32 cellular contexts compared by ENCODE assay signal in the genomic region with DNA sequence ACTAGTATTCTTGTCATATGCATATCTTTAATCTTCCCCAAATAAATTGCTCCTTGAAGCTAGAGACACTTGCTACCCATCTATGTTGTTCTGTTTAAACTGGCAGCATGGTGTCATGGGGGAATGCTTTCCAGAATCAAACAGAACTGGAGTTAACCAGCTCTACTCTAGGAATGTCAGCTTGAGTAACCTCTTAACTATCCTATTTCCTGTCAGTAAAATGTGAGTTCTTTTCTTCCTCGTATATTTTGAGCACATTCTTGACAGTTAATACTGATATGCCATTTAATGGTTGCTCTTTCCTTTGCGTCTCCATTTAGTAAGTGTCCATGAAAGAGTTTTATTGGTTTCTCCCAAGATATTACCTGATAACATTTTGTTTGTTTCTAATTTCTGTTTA. TPM values are rescaled to one million over a fixed set of nuclear protein-coding genes. Genes with fewer than 3 reads are reported as not detected.
"Had no signal": no experiment of that assay in that cellular context is flagged by ENCODE, and none has a peak within 500 bp of the region (broad histone marks: within the 10 kb centered on the region; RNA-seq: fewer than 3 reads in every experiment).

No MANE protein-coding gene starts in this region.

- H3K4me1 Mint-ChIP-seq: mesothelial cell of epicardium; naive B cell; natural killer cell; nephron progenitor cell; stimulated activated memory B cell treated with anti-CD40 and anti-IgM and Interleukin-4, amounts not matched to agents 10 μg/mL and 1 μg/mL and 100 μg/mL, for 72 hours; stimulated activated naive CD8-positive, alpha-beta T cell treated with anti-CD3 and anti-CD28 coated beads, Interleukin-15, amount 100 ng/mL, for 72 hours had no signal

- H3K4me3 ChIP-seq: hepatocyte, left lung, lower lobe of right lung, ovary, right atrium auricular region, right lobe of liver, smooth muscle cell, tibial nerve, vagina had no signal

- H3K36me3 ChIP-seq: left lung, lower lobe of right lung, ovary, right atrium auricular region, right lobe of liver, tibial nerve, vagina had no signal

- H3K9me3 Mint-ChIP-seq: nephron progenitor cell, type B pancreatic cell had no signal

- H3K27me3 Mint-ChIP-seq: naive B cell; progenitor cell of endocrine pancreas; stimulated activated memory B cell treated with anti-CD40 and anti-IgM and Interleukin-4, amounts not matched to agents 10 μg/mL and 1 μg/mL and 100 μg/mL, for 72 hours; stimulated activated naive CD8-positive, alpha-beta T cell treated with anti-CD3 and anti-CD28 coated beads, Interleukin-15, amount 100 ng/mL, for 72 hours had no signal

- ATAC-seq: left colon; left lung; lower lobe of right lung; natural killer cell; right lobe of liver; stimulated activated memory B cell treated with anti-CD40 and anti-IgM and Interleukin-4, amounts not matched to agents 10 μg/mL and 1 μg/mL and 100 μg/mL, for 72 hours; stimulated activated naive CD8-positive, alpha-beta T cell treated with anti-CD3 and anti-CD28 coated beads, Interleukin-15, amount 100 ng/mL, for 72 hours had no signal

- H3K36me3 Mint-ChIP-seq: mesothelial cell of epicardium; naive B cell; natural killer cell; stimulated activated memory B cell treated with anti-CD40 and anti-IgM and Interleukin-4, amounts not matched to agents 10 μg/mL and 1 μg/mL and 100 μg/mL, for 72 hours; type B pancreatic cell had no signal

- H3K4me2 ChIP-seq: hepatocyte, smooth muscle cell had no signal

- DNase-seq: kidney glomerular epithelial cell; left colon; left lung; lower lobe of right lung; mesendoderm; naive B cell; natural killer cell; nephron progenitor cell; ovary; right lobe of liver; stimulated activated CD4-positive, alpha-beta T cell treated with anti-CD3 and anti-CD28 coated beads, Interleukin-1b, Interleukin-23, amount 100 ng/mL, for 48 hours; stimulated activated CD4-positive, alpha-beta T cell treated with anti-CD3 and anti-CD28 coated beads, Interleukin-2, amount 100 ng/mL, for 48 hours; stimulated activated CD4-positive, alpha-beta T cell treated with anti-CD3 and anti-CD28 coated beads, Interleukin-4, amount 100 ng/mL, for 4 hours; stimulated activated CD8-positive, alpha-beta memory T cell treated with anti-CD3 and anti-CD28 coated beads, Interleukin-4, amount 100 ng/mL, for 48 hours; stimulated activated naive CD4-positive, alpha-beta T cell treated with Interleukin-2 at 50 U/mL for 16 hours; stimulated activated naive CD8-positive, alpha-beta T cell treated with anti-CD3 and anti-CD28 coated beads, Interleukin-15, amount 100 ng/mL, for 72 hours; substantia nigra had no signal

- H2AFZ ChIP-seq: hepatocyte had no signal

- H3K79me2 ChIP-seq: hepatocyte had no signal

- H3K9me3 ChIP-seq: lower lobe of right lung, ovary, right atrium auricular region, right lobe of liver, tibial nerve, vagina had no signal

- H3K4me1 ChIP-seq: left lung, lower lobe of right lung, right atrium auricular region, right lobe of liver, tibial nerve, vagina had no signal

- H3K27ac Mint-ChIP-seq: mesothelial cell of epicardium; natural killer cell; nephron progenitor cell; progenitor cell of endocrine pancreas; stimulated activated memory B cell treated with anti-CD40 and anti-IgM and Interleukin-4, amounts not matched to agents 10 μg/mL and 1 μg/mL and 100 μg/mL, for 72 hours; stimulated activated naive CD8-positive, alpha-beta T cell treated with anti-CD3 and anti-CD28 coated beads, Interleukin-15, amount 100 ng/mL, for 72 hours; type B pancreatic cell had no signal

- H3K4me3 Mint-ChIP-seq: mesothelial cell of epicardium; naive B cell; natural killer cell; nephron progenitor cell; stimulated activated memory B cell treated with anti-CD40 and anti-IgM and Interleukin-4, amounts not matched to agents 10 μg/mL and 1 μg/mL and 100 μg/mL, for 72 hours; stimulated activated naive CD8-positive, alpha-beta T cell treated with anti-CD3 and anti-CD28 coated beads, Interleukin-15, amount 100 ng/mL, for 72 hours; type B pancreatic cell had no signal

- H3K27me3 ChIP-seq: hepatocyte, left lung, ovary, right atrium auricular region, right lobe of liver, tibial nerve, vagina had no signal

- H3K27ac ChIP-seq: hepatocyte, left lung, lower lobe of right lung, ovary, right atrium auricular region, right lobe of liver, tibial nerve, vagina had no signal

RNA-seq across cellular contexts. Expression of a gene that starts 23.0 kb away (rescaled TPM):
- total RNA-seq: hepatocyte, left lung, liver, lower lobe of right lung, mononuclear cell, natural killer cell, omental fat pad, ovary, pulmonary artery endothelial cell, right atrium auricular region, right lobe of liver, skeletal muscle tissue, smooth muscle cell, vagina had no signal
- polyA plus RNA-seq: keratinocyte, liver, ovary, smooth muscle cell had no signal
